ENCODE assay signal across 15 cellular contexts in the genomic region with DNA sequence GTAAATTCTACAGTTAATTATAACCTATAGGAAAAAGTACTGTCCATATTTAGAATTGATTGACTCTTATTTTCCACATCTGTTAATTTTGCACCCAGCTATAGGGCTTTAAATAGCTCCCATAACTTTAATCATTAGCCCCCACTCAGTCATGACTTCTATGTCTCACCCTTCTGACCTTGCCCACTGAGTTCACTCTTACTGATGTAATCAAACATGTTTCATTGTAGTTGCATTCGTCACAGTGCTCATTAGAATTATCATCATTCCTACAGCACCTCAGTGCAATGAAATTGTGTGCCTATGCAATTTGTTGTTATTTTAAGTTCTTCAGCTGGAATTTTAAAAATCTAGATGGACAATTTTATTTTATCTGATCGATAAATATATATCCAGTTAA.
"Had no signal": no experiment of that assay in that cellular context is flagged by ENCODE, and none has a peak within 500 bp of the region (broad histone marks: within the 10 kb centered on the region; RNA-seq: fewer than 3 reads in every experiment).

No MANE protein-coding gene starts in this region.

- H3K4me3 ChIP-seq: cardiac muscle cell, colonic mucosa, hepatocyte, pancreas, skin epidermis had no signal

- H3K27me3 ChIP-seq: cardiac muscle cell, colonic mucosa, hepatocyte, pancreas had no signal

- FAIRE-seq: endothelial cell of umbilical vein, pancreas, urothelium cell line had no signal

- H3K27ac ChIP-seq: cardiac muscle cell, colonic mucosa, hepatocyte, pancreas, skin epidermis had no signal

- H3K36me3 ChIP-seq: cardiac muscle cell, colonic mucosa, pancreas had no signal

- H3K9me3 ChIP-seq: colonic mucosa, pancreas had no signal

- H2AFZ ChIP-seq: hepatocyte had no signal

- DNase-seq: activated CD4-positive, alpha-beta memory T cell treated with anti-CD3 and anti-CD28 coated beads for 36 hours; activated CD4-positive, alpha-beta T cell treated with anti-CD3 and anti-CD28 coated beads for 1 hour; activated gamma-delta T cell; activated T-cell treated with anti-CD3 and anti-CD28 coated beads, Interleukin-2, amount 50 U/mL, for 48 hours; colonic mucosa; effector CD4-positive, alpha-beta T cell; midbrain; naive B cell; pancreas; stimulated activated CD4-positive, alpha-beta T cell treated with anti-CD3 and anti-CD28 coated beads, Interleukin-4, amount 100 ng/mL, for 4 hours had no signal

- H3K4me1 ChIP-seq: colonic mucosa had no signal
